10 cellular contexts compared by ENCODE assay signal in genomic region chr6:37561361-37561760, GRCh38.
DNase-seq lines count a peak whose midpoint lies in the region; ATAC-seq, FAIRE-seq and TF ChIP-seq lines count a peak whose summit lies in the region.
"Had no signal": no experiment of that assay in that cellular context is flagged by ENCODE, and none has a peak within 500 bp of the region (broad histone marks: within the 10 kb centered on the region; RNA-seq: fewer than 3 reads in every experiment).

No MANE protein-coding gene starts in this region.

- H3K36me3 Mint-ChIP-seq in glutamatergic neuron (ENCODE audit: unreplicated experiment), result no peaks in the 10 kb centered on the region
- H3K36me3 Mint-ChIP-seq in stimulated activated naive B cell treated with anti-CD40 and anti-IgM and Interleukin-4, amounts not matched to agents 10 μg/mL and 1 μg/mL and 100 μg/mL, for 72 hours, result peaks cover 8 to 29% of the 10 kb centered on the region in 2 donors

- H3K4me1 ChIP-seq in MM.1S (ENCODE audit: low read length) (peaks cover 17% of the 10 kb centered on the region; the same call in 1 of the 2 replicates), stomach (peaks cover 9 to 11% (median 10%) of the 10 kb centered on the region in 4 donors)

- H3K9me3 Mint-ChIP-seq in glutamatergic neuron (ENCODE audit: unreplicated experiment), result peaks cover 25% of the 10 kb centered on the region
- H3K9me3 Mint-ChIP-seq in stimulated activated naive B cell treated with anti-CD40 and anti-IgM and Interleukin-4, amounts not matched to agents 10 μg/mL and 1 μg/mL and 100 μg/mL, for 72 hours, result no peaks in the 10 kb centered on the region

- H3K4me3 ChIP-seq in MM.1S (ENCODE audit: low read length), result no peak overlapping the region
- no peak overlapping the region for H3K4me3 ChIP-seq in stomach

- no peaks in the 10 kb centered on the region for H3K27me3 ChIP-seq in MM.1S (replicated peaks; ENCODE audit: insufficient read depth, low read length)
- peaks cover 0 to 87% (median 30%) of the 10 kb centered on the region in 3 donors for H3K27me3 ChIP-seq in stomach

- H3K27ac ChIP-seq in MM.1S (ENCODE audit: low read length) (peak overlapping the region; percentile 62; the same call in 1 of the 2 replicates), stomach (no peak overlapping the region)

- H3K36me3 ChIP-seq in MM.1S (replicated peaks; ENCODE audit: insufficient read depth, low read length), result no peaks in the 10 kb centered on the region
- no peaks in the 10 kb centered on the region for H3K36me3 ChIP-seq in stomach

- TF ChIP-seq CTCF in MM.1S (IDR thresholded peaks at IDR 0.05; ENCODE audit: low read length) (no peak), glutamatergic neuron (IDR thresholded peaks at IDR 0.05; ENCODE audit: partially characterized antibody, unreplicated experiment) (no peak), stomach (IDR thresholded peaks at IDR 0.05) (no peak)

- no peaks in the 10 kb centered on the region for H3K9me2 ChIP-seq in MM.1S (replicated peaks; ENCODE audit: insufficient read depth, low read length)

- no peak overlapping the region; the same call in 1 of the 2 replicates for H3K9ac ChIP-seq in MM.1S (ENCODE audit: low read length)

- peak; percentile 90 for FAIRE-seq in GM12892 (lab: Jason Lieb, UNC)
- FAIRE-seq: H54 had no signal

- intact Hi-C loops in stomach (cut with DNase I; ENCODE audit: low total_unique reads), result loop anchor here (10.0 kb wide), 2 partner anchors 77 to 237 kb away; no protein-coding TSS in a partner anchor

- TF ChIP-seq POLR2A in GM12892 (IDR thresholded peaks at IDR 0.05; ENCODE audit: low read depth, low read length) (no peak; the same call in 1 of the 2 replicates), stomach (IDR thresholded peaks at IDR 0.05) (no peak)

- TF ChIP-seq EP300 in stomach (IDR thresholded peaks at IDR 0.05), result no peak

- peaks cover 23% of the 10 kb centered on the region for H3K27me3 Mint-ChIP-seq in glutamatergic neuron (ENCODE audit: unreplicated experiment)
- H3K27me3 Mint-ChIP-seq in stimulated activated naive B cell treated with anti-CD40 and anti-IgM and Interleukin-4, amounts not matched to agents 10 μg/mL and 1 μg/mL and 100 μg/mL, for 72 hours, result no peaks in the 10 kb centered on the region

- peaks cover 66% of the 10 kb centered on the region for H3K4me1 Mint-ChIP-seq in glutamatergic neuron (ENCODE audit: low read depth, unreplicated experiment)
- peaks cover 84 to 100% of the 10 kb centered on the region in 2 donors for H3K4me1 Mint-ChIP-seq in stimulated activated naive B cell treated with anti-CD40 and anti-IgM and Interleukin-4, amounts not matched to agents 10 μg/mL and 1 μg/mL and 100 μg/mL, for 72 hours

- no peak overlapping the region for H2AFZ ChIP-seq in MM.1S (ENCODE audit: low read length)

- H3K79me2 ChIP-seq in MM.1S (ENCODE audit: low read length), result no peaks in the 10 kb centered on the region

- H3K4me2 ChIP-seq in MM.1S (ENCODE audit: low read depth, low read length), result peak overlapping the region; percentile 34; the same call in 1 of the 2 replicates

- H3K4me3 Mint-ChIP-seq in glutamatergic neuron (ENCODE audit: unreplicated experiment), result no peak overlapping the region
- peak overlapping the region; percentile 33 to 37 for H3K4me3 Mint-ChIP-seq in stimulated activated naive B cell treated with anti-CD40 and anti-IgM and Interleukin-4, amounts not matched to agents 10 μg/mL and 1 μg/mL and 100 μg/mL, for 72 hours

- H3K9me3 ChIP-seq in MM.1S (replicated peaks; ENCODE audit: insufficient read depth, low read length), result no peaks in the 10 kb centered on the region
- H3K9me3 ChIP-seq in stomach, result no peaks in the 10 kb centered on the region

- no peaks in the 10 kb centered on the region for H4K20me1 ChIP-seq in MM.1S (ENCODE audit: insufficient read depth, low read length)

- H3K27ac Mint-ChIP-seq in glutamatergic neuron (ENCODE audit: unreplicated experiment), result peak overlapping the region; percentile 28
- peak overlapping the region; percentile 95 for H3K27ac Mint-ChIP-seq in stimulated activated naive B cell treated with anti-CD40 and anti-IgM and Interleukin-4, amounts not matched to agents 10 μg/mL and 1 μg/mL and 100 μg/mL, for 72 hours

- no peak for DNase-seq in GM12892 (ENCODE audit: insufficient read length)
- no peak for DNase-seq in MM.1S
- DNase-seq in glutamatergic neuron, result no peak
- no peak for DNase-seq in stimulated activated naive B cell treated with anti-CD40 and anti-IgM and Interleukin-4, amounts not matched to agents 10 μg/mL and 1 μg/mL and 100 μg/mL, for 72 hours
- no peak for DNase-seq in stimulated activated CD4-positive, alpha-beta T cell treated with anti-CD3 and anti-CD28 coated beads, Interleukin-2, amount 100 ng/mL, for 24 hours
- DNase-seq in stomach, result no peak
- DNase-seq in GM03348 (ENCODE audit: low spot score), result no peak
- DNase-seq: NCI-H1105 treated with DMSO at 0.1 percent for 48 hours, NCI-H187 had no signal

- peaks cover 8% of the 10 kb centered on the region; the same call in 1 of the 2 replicates for H3F3A ChIP-seq in MM.1S (ENCODE audit: insufficient read depth, low read length)

- WGBS in stomach, 5 donors, result 68 to 93% (median 77%) methylated on average over 4 of the region's 4 CpGs

- no peak for ATAC-seq in stimulated activated naive B cell treated with anti-CD40 and anti-IgM and Interleukin-4, amounts not matched to agents 10 μg/mL and 1 μg/mL and 100 μg/mL, for 72 hours (replicated peaks)
